Comparison of ENCODE assay signal across 7 cellular contexts in genomic region chr11:35820614-35821013, GRCh38.
"Had no signal": no experiment of that assay in that cellular context is flagged by ENCODE, and none has a peak within 500 bp of the region (broad histone marks: within the 10 kb centered on the region; RNA-seq: fewer than 3 reads in every experiment).

No MANE protein-coding gene starts in this region.

- FAIRE-seq: HTR-8/SVneo had no signal

- DNase-seq: GM23248, GOT3, H7, HFFc6, KG1 had no signal

- ATAC-seq: HCT116 had no signal
